Comparison of ENCODE assay signal across 24 cellular contexts in genomic region chr10:99995713-99996112, GRCh38. TPM values are rescaled to one million over a fixed set of nuclear protein-coding genes. Genes with fewer than 3 reads are reported as not detected.
DNase-seq lines count a peak whose midpoint lies in the region; ATAC-seq and TF ChIP-seq lines count a peak whose summit lies in the region.
"Had no signal": no experiment of that assay in that cellular context is flagged by ENCODE, and none has a peak within 500 bp of the region (broad histone marks: within the 10 kb centered on the region; RNA-seq: fewer than 3 reads in every experiment).

No MANE protein-coding gene starts in this region.

- no peak overlapping the region for H3K23ac ChIP-seq in IMR-90 (ENCODE audit: low read depth, low read length)

- no peak overlapping the region for H4K5ac ChIP-seq in IMR-90 (ENCODE audit: low read depth, low read length)

- BruUV-seq in IMR-90 (replicated peaks; lab: Mats Ljungman, UMichigan) = no TSS peak

- H3K36me3 ChIP-seq in IMR-90 (ENCODE audit: control insufficient read depth, insufficient read depth, low read length) (no peaks in the 10 kb centered on the region), psoas muscle (ENCODE audit: insufficient read depth in 1 of 2, low read depth in 1 of 2) (no peaks in the 10 kb centered on the region)
- H3K36me3 ChIP-seq: adrenal gland, BE2C, breast epithelium, tibial nerve had no signal

- peak overlapping the region; percentile 97 to 99 (median 98) for H3K27ac Mint-ChIP-seq in CD14-positive monocyte
- no peak overlapping the region for H3K27ac Mint-ChIP-seq in T-helper 2 cell treated with Interferon-gamma antibody and Interleukin-4, amounts not matched to agents 5 μg/mL and 100 μg/mL, for 36 hours
- H3K27ac Mint-ChIP-seq: activated CD4-positive, alpha-beta T cell treated with anti-CD3 and anti-CD28 coated beads, Interleukin-2, amount 10 ng/mL, durations not matched to agents 24 days and 14 days; activated T-helper 2 cell treated with anti-CD3 and anti-CD28 coated beads, Interferon-gamma antibody, Interleukin-2, Interleukin-4, amounts not matched to agents 10 μg/mL and 5 μg/mL and 100 μg/mL, durations not matched to agents 14 hours and 24 hours and 36 hours; nephron progenitor cell had no signal

- H3K9me3 ChIP-seq in IMR-90 (ENCODE audit: control insufficient read depth, insufficient read depth, low read length) (no peaks in the 10 kb centered on the region), psoas muscle (no peaks in the 10 kb centered on the region)
- H3K9me3 ChIP-seq: adrenal gland, BE2C, breast epithelium, tibial nerve had no signal

- DNase-seq in CD14-positive monocyte (ENCODE audit: low spot score) (no peak), IMR-90 (no peak), left colon (no peak), psoas muscle (no peak), NCI-H748 (lab: John Stamatoyannopoulos, UW; ENCODE audit: unreplicated experiment) (no peak)
- DNase-seq in activated CD4-positive, alpha-beta T cell treated with anti-CD3 and anti-CD28 coated beads for 1 hour = no peak
- no peak for DNase-seq in T-helper 2 cell treated with Interferon-gamma antibody and Interleukin-4, amounts not matched to agents 5 μg/mL and 100 μg/mL, for 36 hours (ENCODE audit: low spot score)
- DNase-seq: activated CD4-positive, alpha-beta T cell treated with anti-CD3 and anti-CD28 coated beads, Interleukin-2, amount 10 ng/mL, durations not matched to agents 24 days and 14 days; activated CD8-positive, alpha-beta memory T cell treated with anti-CD3 and anti-CD28 coated beads, Interleukin-2, amount 50 U/mL, for 4 hours; adrenal gland; BE2C; Calu3; mammary epithelial cell; NCI-H1436; NCI-H2171; NCI-H524 treated with DMSO at 0.1 percent for 48 hours; nephron progenitor cell; stimulated activated CD4-positive, alpha-beta T cell treated with anti-CD3 and anti-CD28 coated beads, Interleukin-1b, Interleukin-23, amount 100 ng/mL, for 48 hours; stimulated activated naive CD8-positive, alpha-beta T cell treated with anti-CD3 and anti-CD28 coated beads, Interleukin-15, Interleukin-2, amounts not matched to agents 100 U/mL and 50 U/mL, for 24 hours; SW 1271 had no signal

- H3K27me3 Mint-ChIP-seq in CD14-positive monocyte (ENCODE audit: low read depth in 3 of 3) = peaks cover 0 to 4% (median 3%) of the 10 kb centered on the region in 3 donors
- H3K27me3 Mint-ChIP-seq in T-helper 2 cell treated with Interferon-gamma antibody and Interleukin-4, amounts not matched to agents 5 μg/mL and 100 μg/mL, for 36 hours (ENCODE audit: low read depth) = peaks cover 3% of the 10 kb centered on the region
- H3K27me3 Mint-ChIP-seq: IgD-negative memory B cell had no signal

- H3K4me1 ChIP-seq in IMR-90 (ENCODE audit: control insufficient read depth, insufficient read depth, low read length) = peaks cover 18% of the 10 kb centered on the region
- peaks cover 66% of the 10 kb centered on the region for H3K4me1 ChIP-seq in psoas muscle
- H3K4me1 ChIP-seq: BE2C had no signal

- no peak overlapping the region for H2AK9ac ChIP-seq in IMR-90 (replicated peaks; ENCODE audit: low read depth, low read length, poor library complexity)

- no peak overlapping the region for H2AFZ ChIP-seq in IMR-90 (replicated peaks; ENCODE audit: low read length, poor library complexity)

- WGBS in IMR-90 (ENCODE audit: extremely low coverage in 2 of 2, insufficient read length in 1 of 2), 2 experiments = 82% methylated on average over 2 of the region's 3 CpGs; no CpG with 5 or more reads in 1 of the 2 experiments
- WGBS in psoas muscle, 3 donors = 39 to 69% (median 56%) methylated on average over 3 of the region's 3 CpGs

- H2BK5ac ChIP-seq in IMR-90 (ENCODE audit: low read depth, low read length, poor library complexity, severe bottlenecking) = no peak overlapping the region

- no peak overlapping the region for H4K8ac ChIP-seq in IMR-90 (ENCODE audit: low read depth in 2 of 2, low read length in 2 of 2)

- H4K20me1 ChIP-seq in IMR-90 (ENCODE audit: insufficient read depth, low read length) = peaks cover 11% of the 10 kb centered on the region; the same call in 1 of the 2 replicates

- POLR2A ChIA-PET in IMR-90 (lab: Charles Lee; ENCODE audit: unreplicated experiment) = no interaction called here

- no peak for TF ChIP-seq CTCF in CD14-positive monocyte (IDR thresholded peaks at IDR 0.05)
- TF ChIP-seq CTCF in IMR-90 (conservative IDR thresholded peaks at IDR 0.05; ENCODE audit: low read depth, low read length) = no peak
- TF ChIP-seq CTCF in psoas muscle (IDR thresholded peaks at IDR 0.05) = no peak

- in situ Hi-C loops in IMR-90 (cut with MboI; ENCODE audit: low sequenced_read_pairs) = no loop called here

- no peak overlapping the region for H3K4me3 ChIP-seq in IMR-90 (ENCODE audit: insufficient read depth, low read depth, low read length)
- H3K4me3 ChIP-seq in psoas muscle = no peak overlapping the region
- H3K4me3 ChIP-seq: adrenal gland, breast epithelium, tibial nerve had no signal

- no peak overlapping the region for H2AK5ac ChIP-seq in IMR-90 (ENCODE audit: low read depth, low read length)

- CTCF ChIA-PET in IMR-90 (lab: Yijun Ruan, JAX) = no interaction called here

- TF ChIP-seq RAD21 in IMR-90 (IDR thresholded peaks at IDR 0.05; ENCODE audit: low read length) = no peak

- intact Hi-C loops in CD14-positive monocyte (cut with micrococcal nuclease) (loop anchor here in 1 of 2 donors (2.0 kb wide), 1 partner anchor 13 kb away; the partner anchor contains the start of gene DNMBP), IMR-90 (cut with micrococcal nuclease) (no loop called here), left colon (cut with DNase I, micrococcal nuclease) (no loop called here), psoas muscle (cut with DNase I) (no loop called here)

- no peak overlapping the region for H3K4me2 ChIP-seq in IMR-90 (ENCODE audit: low read depth, low read length)

- H3K14ac ChIP-seq in IMR-90 (replicated peaks; ENCODE audit: low read depth, low read length) = no peak overlapping the region

- no peak overlapping the region for H3K27ac ChIP-seq in IMR-90 (ENCODE audit: insufficient read depth, low read length)
- peak overlapping the region; percentile 47 for H3K27ac ChIP-seq in psoas muscle

- ATAC-seq in IMR-90 (ENCODE audit: low read depth) = no peak
- ATAC-seq in left colon = peak; percentile 88
- ATAC-seq in psoas muscle = no peak
- ATAC-seq: stimulated activated naive CD8-positive, alpha-beta T cell treated with anti-CD3 and anti-CD28 coated beads, Interleukin-15, Interleukin-2, amounts not matched to agents 100 U/mL and 50 U/mL, for 24 hours had no signal

- H2BK20ac ChIP-seq in IMR-90 (ENCODE audit: low read depth, low read length) = no peak overlapping the region

- H3K9ac ChIP-seq in IMR-90 (ENCODE audit: low read depth, low read length) = no peak overlapping the region

- no peak overlapping the region for H3K4me3 Mint-ChIP-seq in CD14-positive monocyte
- no peak overlapping the region for H3K4me3 Mint-ChIP-seq in T-helper 2 cell treated with Interferon-gamma antibody and Interleukin-4, amounts not matched to agents 5 μg/mL and 100 μg/mL, for 36 hours
- H3K4me3 Mint-ChIP-seq: activated CD4-positive, alpha-beta T cell treated with anti-CD3 and anti-CD28 coated beads, Interleukin-2, amount 10 ng/mL, durations not matched to agents 24 days and 14 days; nephron progenitor cell had no signal

- H3K56ac ChIP-seq in IMR-90 (ENCODE audit: extremely low read depth, insufficient read depth, low read length) = no peak overlapping the region

- H3K79me1 ChIP-seq in IMR-90 (ENCODE audit: low read depth in 1 of 2, low read length in 2 of 2) = peaks cover 11 to 62% of the 10 kb centered on the region in 2 experiments; a peak in 3 of 4 replicates

- H3K18ac ChIP-seq in IMR-90 (ENCODE audit: low read depth, low read length) = no peak overlapping the region

- 0 out of 2 replicates have a peak overlapping the region, but pooled peaks have one; percentile 28 for H3K4ac ChIP-seq in IMR-90 (ENCODE audit: low read depth, low read length)

- H3K27me3 ChIP-seq in IMR-90 (ENCODE audit: control insufficient read depth, insufficient read depth, low read length) (no peaks in the 10 kb centered on the region), psoas muscle (ENCODE audit: insufficient read depth in 3 of 3, low read length in 2 of 3) (no peaks in the 10 kb centered on the region)
- H3K27me3 ChIP-seq: adrenal gland, BE2C, breast epithelium, tibial nerve had no signal

- peaks cover 14% of the 10 kb centered on the region for H3K9me1 ChIP-seq in IMR-90 (ENCODE audit: insufficient read depth, low read length)

- no peaks in the 10 kb centered on the region for H3K9me3 Mint-ChIP-seq in CD14-positive monocyte
- no peaks in the 10 kb centered on the region for H3K9me3 Mint-ChIP-seq in T-helper 2 cell treated with Interferon-gamma antibody and Interleukin-4, amounts not matched to agents 5 μg/mL and 100 μg/mL, for 36 hours
- H3K9me3 Mint-ChIP-seq: activated CD4-positive, alpha-beta T cell treated with anti-CD3 and anti-CD28 coated beads, Interleukin-2, amount 10 ng/mL, durations not matched to agents 24 days and 14 days; activated T-helper 2 cell treated with anti-CD3 and anti-CD28 coated beads, Interferon-gamma antibody, Interleukin-2, Interleukin-4, amounts not matched to agents 10 μg/mL and 5 μg/mL and 100 μg/mL, durations not matched to agents 14 hours and 24 hours and 36 hours; IgD-negative memory B cell; nephron progenitor cell had no signal

- H3K36me3 Mint-ChIP-seq in CD14-positive monocyte = peaks cover 9 to 12% of the 10 kb centered on the region in 2 donors
- no peaks in the 10 kb centered on the region for H3K36me3 Mint-ChIP-seq in T-helper 2 cell treated with Interferon-gamma antibody and Interleukin-4, amounts not matched to agents 5 μg/mL and 100 μg/mL, for 36 hours (ENCODE audit: low read depth)

- no peak overlapping the region for H4K91ac ChIP-seq in IMR-90 (ENCODE audit: insufficient read depth, low read depth, low read length)

- H2BK120ac ChIP-seq in IMR-90 (ENCODE audit: low read depth, low read length) = 0 out of 2 replicates have a peak overlapping the region, but pooled peaks have one; percentile 6

- H3K4me1 Mint-ChIP-seq in CD14-positive monocyte = peaks cover 26% of the 10 kb centered on the region
- H3K4me1 Mint-ChIP-seq in T-helper 2 cell treated with Interferon-gamma antibody and Interleukin-4, amounts not matched to agents 5 μg/mL and 100 μg/mL, for 36 hours (ENCODE audit: low read depth) = peaks cover 16% of the 10 kb centered on the region

- no peak overlapping the region for H2BK15ac ChIP-seq in IMR-90 (ENCODE audit: low read depth, low read length)

- no peak for TF ChIP-seq POLR2A in IMR-90 (IDR thresholded peaks at IDR 0.05; ENCODE audit: low read depth, low read length)

- dilution Hi-C loops in IMR-90 (cut with HindIII; ENCODE audit: low sequenced_read_pairs, unreplicated experiment) = no loop called here

TF ChIP-seq in IMR-90, 13 proteins besides CTCF, POLR2A, EP300 and RAD21 (continues in another document):
- no peak for TF ChIP-seq FOS (IDR thresholded peaks at IDR 0.05; ENCODE audit: low read depth, low read length)

RNA-seq across cellular contexts. Expression of gene DNMBP, which starts 14.0 kb away (rescaled TPM):
- polyA plus RNA-seq in CD14-positive monocyte (1 to 10 TPM in 1 of 2 donors, under 1 TPM in 1; 0.83 to 1.2 TPM), IMR-90 (2012; rRNA removed) (13.6 and 14.3 TPM in 2 replicates), psoas muscle (10 to 100 TPM in 1 of 3 donors, 1 to 10 TPM in 2; 6.2 to 11.0 (median 8.3) TPM)
- total RNA-seq in IMR-90 (2012; rRNA removed) (10.9 and 13.6 TPM in 2 replicates), left colon (10 to 100 TPM; 43.6 to 53.4 TPM), psoas muscle (10 to 100 TPM; 10.7 to 16.9 (median 12.4) TPM)
- polyA plus RNA-seq in IMR-90 (2012; cell fraction: cytosol; rRNA removed) = 6.4 and 7.7 TPM in 2 replicates
- 22.1 and 44.3 TPM in 2 replicates for polyA plus RNA-seq in IMR-90 (2012; cell fraction: nucleus; rRNA removed; ENCODE audit: low replicate concordance)
